ENCODE assay signal across 6 cellular contexts in genomic region chr1:26112407-26112775, GRCh38. TPM values are rescaled to one million over a fixed set of nuclear protein-coding genes. Genes with fewer than 3 reads are reported as not detected.
DNase-seq lines count a peak whose midpoint lies in the region; ATAC-seq, FAIRE-seq and TF ChIP-seq lines count a peak whose summit lies in the region.

No MANE protein-coding gene starts in this region.

- no peak for DNase-seq in GM18507 (ENCODE audit: extremely low spot score, insufficient read length, low read depth)
- no peak for DNase-seq in LNCaP clone FGC (ENCODE audit: low read depth)
- DNase-seq in cerebellum (ENCODE audit: low spot score) = peak; percentile 14
- DNase-seq in pancreas = no peak
- no peak for DNase-seq in occipital lobe (lab: John Stamatoyannopoulos, UW)

- intact Hi-C loops in pancreas (cut with DNase I) = no loop called here

- peaks cover 5 to 40% (median 26%) of the 10 kb centered on the region in 3 donors for H3K4me1 ChIP-seq in pancreas

- ATAC-seq in pancreas = peak; percentile 3 to 10 (median 6)
- ATAC-seq in GM18873 (IDR thresholded peaks at IDR 0.05; ENCODE audit: low FRiP score, unreplicated experiment) = no peak

- TF ChIP-seq CTCF in LNCaP clone FGC (IDR thresholded peaks at IDR 0.05; ENCODE audit: control insufficient read depth, extremely low read depth, insufficient read depth) = no peak
- no peak for TF ChIP-seq CTCF in pancreas (IDR thresholded peaks at IDR 0.05)

- peak; percentile 54 for FAIRE-seq in GM18507 (lab: Jason Lieb, UNC)
- no peak for FAIRE-seq in pancreas (lab: Jason Lieb, UNC)

- H3K4me3 ChIP-seq in LNCaP clone FGC (ENCODE audit: low read depth, low read length) (peak overlapping the region; percentile 72), pancreas (peak overlapping the region; percentile 58 to 100 (median 86))

- 1% methylated on average over 9 of the region's 9 CpGs for WGBS in pancreas, 2 donors

- H3K9me3 ChIP-seq in pancreas = no peaks in the 10 kb centered on the region

- no peaks in the 10 kb centered on the region for H3K36me3 ChIP-seq in pancreas

- peak overlapping the region; percentile 94 to 98 (median 97) for H3K27ac ChIP-seq in pancreas

- no peaks in the 10 kb centered on the region for H3K27me3 ChIP-seq in pancreas

RNA-seq across cellular contexts. Expression of gene PDIK1L, which starts 0.8 kb away (rescaled TPM):
- 35.5 TPM for total RNA-seq in cerebellum
- 10 to 100 TPM in 1 of 6 donors, 1 to 10 TPM in 5; 5.9 to 12.1 (median 6.6) TPM for total RNA-seq in pancreas
- 1 to 10 TPM; 1.7 to 3.6 TPM for polyA plus RNA-seq in pancreas
- total RNA-seq in occipital lobe = 93.6 TPM

RNA-seq across cellular contexts. Expression of gene TRIM63, which starts 45.0 kb away (rescaled TPM):
- total RNA-seq in cerebellum (not detected), pancreas (under 1 TPM in 4 of 6 donors, not detected in 2; 0.09 to 0.35 (median 0.33) TPM), occipital lobe (0.16 TPM)
- under 1 TPM; 0.15 to 0.52 TPM for polyA plus RNA-seq in pancreas

RNA-seq across cellular contexts. Expression of gene FAM110D, which starts 46.5 kb away (rescaled TPM):
- total RNA-seq in cerebellum = 0.64 TPM
- total RNA-seq in pancreas = 1 to 10 TPM in 4 of 6 donors, under 1 TPM in 2; 0.79 to 1.7 (median 1.1) TPM
- 1 to 10 TPM; 2.6 to 3.5 TPM for polyA plus RNA-seq in pancreas
- total RNA-seq in occipital lobe = 0.47 TPM

RNA-seq across cellular contexts. Expression of gene C1orf232, which starts 56.4 kb away (rescaled TPM):
- total RNA-seq in cerebellum = not detected
- not detected for total RNA-seq in pancreas
- not detected for polyA plus RNA-seq in pancreas
- not detected for total RNA-seq in occipital lobe

RNA-seq across cellular contexts. Expression of gene ZNF593, which starts 57.3 kb away (rescaled TPM):
- total RNA-seq in cerebellum (11.6 TPM), pancreas (10 to 100 TPM; 18.4 to 36.7 (median 22.1) TPM), occipital lobe (8.0 TPM)
- polyA plus RNA-seq in pancreas = 10 to 100 TPM; 69.9 to 80.7 TPM
